Comparison of ENCODE assay signal across 1 cellular context in the genomic region with DNA sequence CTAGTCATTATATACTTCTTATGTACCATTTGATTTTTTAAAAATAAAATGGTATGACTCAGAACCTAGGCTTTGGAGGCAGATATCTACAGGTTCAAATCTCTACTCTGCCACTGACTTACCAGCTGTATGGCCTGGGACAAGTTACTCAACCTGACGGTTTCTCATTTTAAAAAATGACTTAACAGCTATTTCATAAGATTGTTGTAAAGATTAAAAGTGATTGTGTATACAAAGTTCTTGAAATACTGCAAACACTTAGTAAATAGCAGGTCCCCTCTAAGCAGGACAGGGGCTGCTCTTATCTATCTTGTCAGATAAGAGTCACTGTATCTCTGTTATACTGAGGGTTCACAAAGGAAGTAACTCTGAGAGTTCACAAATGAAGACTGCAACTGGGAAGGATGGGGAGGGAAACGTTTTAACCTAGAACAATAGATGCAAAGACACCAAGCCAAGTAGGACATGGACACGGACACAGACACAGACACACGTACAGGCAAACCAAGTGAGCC.
TF ChIP-seq lines count a peak whose summit lies in the region.

No MANE protein-coding gene starts in this region.

TF ChIP-seq in IMR-90, 13 proteins besides CTCF, POLR2A, EP300 and RAD21 (continued from another document):
- TF ChIP-seq, protein P1, sequence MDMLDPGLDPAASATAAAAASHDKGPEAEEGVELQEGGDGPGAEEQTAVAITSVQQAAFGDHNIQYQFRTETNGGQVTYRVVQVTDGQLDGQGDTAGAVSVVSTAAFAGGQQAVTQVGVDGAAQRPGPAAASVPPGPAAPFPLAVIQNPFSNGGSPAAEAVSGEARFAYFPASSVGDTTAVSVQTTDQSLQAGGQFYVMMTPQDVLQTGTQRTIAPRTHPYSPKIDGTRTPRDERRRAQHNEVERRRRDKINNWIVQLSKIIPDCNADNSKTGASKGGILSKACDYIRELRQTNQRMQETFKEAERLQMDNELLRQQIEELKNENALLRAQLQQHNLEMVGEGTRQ (IDR thresholded peaks at IDR 0.05; ENCODE audit: low read depth, low read length), result no peak
- TF ChIP-seq, protein P2, sequence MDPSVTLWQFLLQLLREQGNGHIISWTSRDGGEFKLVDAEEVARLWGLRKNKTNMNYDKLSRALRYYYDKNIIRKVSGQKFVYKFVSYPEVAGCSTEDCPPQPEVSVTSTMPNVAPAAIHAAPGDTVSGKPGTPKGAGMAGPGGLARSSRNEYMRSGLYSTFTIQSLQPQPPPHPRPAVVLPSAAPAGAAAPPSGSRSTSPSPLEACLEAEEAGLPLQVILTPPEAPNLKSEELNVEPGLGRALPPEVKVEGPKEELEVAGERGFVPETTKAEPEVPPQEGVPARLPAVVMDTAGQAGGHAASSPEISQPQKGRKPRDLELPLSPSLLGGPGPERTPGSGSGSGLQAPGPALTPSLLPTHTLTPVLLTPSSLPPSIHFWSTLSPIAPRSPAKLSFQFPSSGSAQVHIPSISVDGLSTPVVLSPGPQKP (IDR thresholded peaks at IDR 0.05; ENCODE audit: borderline replicate concordance, low read depth, low read length), result no peak
- TF ChIP-seq FOS (IDR thresholded peaks at IDR 0.05; ENCODE audit: low read depth, low read length) (no peak), CHD1 (IDR thresholded peaks at IDR 0.05; ENCODE audit: low read depth, low read length) (no peak)
